ENCODE assay signal across 18 cellular contexts in the genomic region with DNA sequence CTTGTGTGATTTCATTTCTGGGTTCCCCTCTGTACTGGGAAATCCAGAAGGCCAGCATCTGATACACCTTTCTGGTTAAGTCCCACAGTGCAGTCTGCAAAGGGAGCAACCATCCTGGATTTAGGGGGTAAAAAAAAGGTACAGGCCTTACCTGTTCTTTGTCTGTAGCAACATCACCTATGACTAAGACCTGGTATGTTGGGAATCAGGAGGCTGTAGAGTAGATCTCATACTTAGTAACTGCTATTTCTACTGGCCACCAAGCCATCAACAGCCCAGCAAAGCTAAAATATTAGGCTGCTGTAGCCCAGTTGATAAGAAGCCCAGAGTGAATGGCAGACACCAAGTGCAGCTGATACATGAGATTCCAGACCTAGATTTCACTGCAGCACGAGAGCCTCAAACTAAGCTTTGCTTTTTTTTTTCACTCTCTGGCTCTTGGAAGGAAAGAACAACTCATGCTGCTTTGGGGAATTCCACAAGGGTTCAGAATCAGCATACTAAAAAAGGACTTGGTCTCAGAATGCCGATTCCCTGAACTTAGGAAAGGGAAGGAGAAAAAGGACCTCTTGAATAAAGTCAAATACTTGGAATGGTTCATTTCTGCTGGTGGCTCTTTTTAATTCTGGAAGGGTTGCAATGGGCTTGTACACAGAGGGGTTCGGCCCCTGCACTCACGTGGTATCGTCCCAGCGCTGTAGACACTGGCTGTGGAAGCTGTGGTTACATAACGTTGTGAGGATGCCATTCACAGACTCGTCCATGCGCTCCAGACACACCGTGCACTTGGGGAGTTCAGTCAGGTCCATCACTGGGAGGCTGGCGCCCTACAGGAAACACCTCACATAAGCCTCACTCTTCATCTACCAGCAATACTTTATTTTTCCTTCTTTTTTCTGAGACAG. TPM values are rescaled to one million over a fixed set of nuclear protein-coding genes. Genes with fewer than 3 reads are reported as not detected.
A peak's percentile ranks its signal among the peaks of the same experiment; 100 is the strongest.
DNase-seq lines count a peak whose midpoint lies in the region; ATAC-seq and TF ChIP-seq lines count a peak whose summit lies in the region.
"Had no signal": no experiment of that assay in that cellular context is flagged by ENCODE, and none has a peak within 500 bp of the region (broad histone marks: within the 10 kb centered on the region; RNA-seq: fewer than 3 reads in every experiment).

No MANE protein-coding gene starts in this region.

- no peak overlapping the region for H3K23ac ChIP-seq in trophoblast cell (ENCODE audit: low read length)

- no peak for TF ChIP-seq POLR2A in gastrocnemius medialis (IDR thresholded peaks at IDR 0.05)

- in situ Hi-C loops in G401 (cut with HindIII; ENCODE audit: low sequenced_read_pairs) (no loop called here), gastrocnemius medialis (cut with MboI; ENCODE audit: low sequenced_read_pairs in 4 of 4) (no loop called here)

- H3K9me3 Mint-ChIP-seq in endodermal cell: no peaks in the 10 kb centered on the region
- H3K9me3 Mint-ChIP-seq: IgD-negative memory B cell had no signal

- H3K4me3 ChIP-seq in endodermal cell (ENCODE audit: low read length) (no peak overlapping the region), trophoblast cell (ENCODE audit: low read depth, low read length) (no peak overlapping the region), gastrocnemius medialis (no peak overlapping the region)
- H3K4me3 ChIP-seq: gastroesophageal sphincter, left ventricle myocardium inferior, uterus had no signal

- H3K18ac ChIP-seq in trophoblast cell (ENCODE audit: low read length): no peak overlapping the region

- no peak overlapping the region for H3K4me3 Mint-ChIP-seq in T-helper 17 cell
- H3K4me3 Mint-ChIP-seq in endodermal cell: no peak overlapping the region
- H3K4me3 Mint-ChIP-seq: IgD-negative memory B cell had no signal

- no peak overlapping the region for H3K27ac ChIP-seq in endodermal cell (ENCODE audit: low read depth, low read length)
- H3K27ac ChIP-seq in trophoblast cell (ENCODE audit: low read depth, low read length): no peak overlapping the region
- H3K27ac ChIP-seq in gastrocnemius medialis: peak overlapping the region in 1 of 4 donors; percentile 33
- H3K27ac ChIP-seq: epithelial cell of prostate, gastroesophageal sphincter, left ventricle myocardium inferior, uterus had no signal

- H3K27me3 Mint-ChIP-seq in T-helper 17 cell (no peaks in the 10 kb centered on the region), endodermal cell (ENCODE audit: insufficient read depth) (no peaks in the 10 kb centered on the region)
- H3K27me3 Mint-ChIP-seq: IgD-negative memory B cell had no signal

- H3K27me3 ChIP-seq in endodermal cell (ENCODE audit: control insufficient read depth, insufficient read depth, low read length, poor library complexity, severe bottlenecking): no peaks in the 10 kb centered on the region
- H3K27me3 ChIP-seq in trophoblast cell (ENCODE audit: insufficient read depth, low read length): no peaks in the 10 kb centered on the region
- no peaks in the 10 kb centered on the region for H3K27me3 ChIP-seq in gastrocnemius medialis
- H3K27me3 ChIP-seq: gastroesophageal sphincter, uterus had no signal

- no peak overlapping the region for H4K12ac ChIP-seq in trophoblast cell (ENCODE audit: low read depth, low read length)

- intact Hi-C loops in gastrocnemius medialis (cut with DNase I; ENCODE audit: low total_unique reads): no loop called here

- no peaks in the 10 kb centered on the region for H3K79me2 ChIP-seq in trophoblast cell (ENCODE audit: control insufficient read depth, insufficient read depth, low read length, poor library complexity)

- H3K27ac Mint-ChIP-seq in T-helper 17 cell (peak overlapping the region; percentile 87), endodermal cell (peak overlapping the region; percentile 53)
- H3K27ac Mint-ChIP-seq: IgD-negative memory B cell had no signal

- DNase-seq in G401 (ENCODE audit: low spot score): peak; percentile 26
- DNase-seq in T-helper 17 cell: no peak
- no peak for DNase-seq in endodermal cell
- peak; percentile 59 to 84 for DNase-seq in trophoblast cell
- no peak for DNase-seq in dermis blood vessel endothelial cell
- DNase-seq in gastrocnemius medialis: no peak
- DNase-seq: activated CD4-positive, alpha-beta T cell treated with anti-CD3 and anti-CD28 coated beads, Interleukin-2, amount 50 U/mL, for 4 hours; left ventricle myocardium inferior; MV-4-11; NCI-H2029 treated with DMSO at 0.1 percent for 48 hours; NCI-H510A; uterus had no signal

- H2BK120ac ChIP-seq in trophoblast cell (ENCODE audit: insufficient read depth, low read length, poor library complexity): no peak overlapping the region

- H3K4me1 Mint-ChIP-seq in T-helper 17 cell: peaks cover 10% of the 10 kb centered on the region
- H3K4me1 Mint-ChIP-seq in endodermal cell: no peaks in the 10 kb centered on the region
- H3K4me1 Mint-ChIP-seq: IgD-negative memory B cell had no signal

- no peak overlapping the region for H2BK12ac ChIP-seq in trophoblast cell (ENCODE audit: low read length)

- H3K4me1 ChIP-seq in endodermal cell (ENCODE audit: control insufficient read depth, insufficient read depth, low read length) (no peaks in the 10 kb centered on the region), trophoblast cell (ENCODE audit: control insufficient read depth in 1 of 2, insufficient read depth in 2 of 2, low read length in 2 of 2) (no peaks in the 10 kb centered on the region), gastrocnemius medialis (peaks cover 0 to 10% of the 10 kb centered on the region in 2 donors)
- H3K4me1 ChIP-seq: gastroesophageal sphincter, left ventricle myocardium inferior, uterus had no signal

- ATAC-seq in T-helper 17 cell (no peak), gastrocnemius medialis (no peak), HG03432 (IDR thresholded peaks at IDR 0.05; ENCODE audit: unreplicated experiment) (no peak), HG02798 (IDR thresholded peaks at IDR 0.05; ENCODE audit: poor library complexity, unreplicated experiment) (no peak)
- ATAC-seq: gastroesophageal sphincter, sciatic nerve had no signal

- TF ChIP-seq CTCF in endodermal cell (conservative IDR thresholded peaks at IDR 0.05): no peak
- TF ChIP-seq CTCF in gastrocnemius medialis (IDR thresholded peaks at IDR 0.05 in 4 of 5, conservative IDR thresholded peaks at IDR 0.05 in 1 of 5): no peak

- H3K4me2 ChIP-seq in trophoblast cell (ENCODE audit: low read length): no peak overlapping the region

- no peak overlapping the region for H3K4ac ChIP-seq in trophoblast cell (ENCODE audit: low read depth, low read length)

- H4K91ac ChIP-seq in trophoblast cell (ENCODE audit: low read depth, low read length): no peak overlapping the region

- no peak overlapping the region for H3K14ac ChIP-seq in trophoblast cell (ENCODE audit: low read length)

- no peak overlapping the region for H4K8ac ChIP-seq in trophoblast cell (ENCODE audit: low read depth, low read length)

- H3K36me3 Mint-ChIP-seq in T-helper 17 cell (ENCODE audit: low read depth): peaks cover 7% of the 10 kb centered on the region
- H3K36me3 Mint-ChIP-seq in endodermal cell (ENCODE audit: low read depth): peaks cover 62% of the 10 kb centered on the region

- H3K9ac ChIP-seq in endodermal cell (ENCODE audit: extremely low read depth, low read length, poor library complexity, severe bottlenecking) (no peak overlapping the region), trophoblast cell (ENCODE audit: low read length) (no peak overlapping the region)

- H3K9me3 ChIP-seq in T-helper 17 cell (ENCODE audit: control insufficient read depth, low read length, poor library complexity, severe bottlenecking) (no peaks in the 10 kb centered on the region), endodermal cell (ENCODE audit: control insufficient read depth, low read length) (no peaks in the 10 kb centered on the region), trophoblast cell (ENCODE audit: insufficient read depth, low read depth, low read length) (no peaks in the 10 kb centered on the region), gastrocnemius medialis (no peaks in the 10 kb centered on the region)
- H3K9me3 ChIP-seq: gastroesophageal sphincter, left ventricle myocardium inferior, uterus had no signal

- WGBS in endodermal cell (ENCODE audit: insufficient coverage in 1 of 2, insufficient read length in 1 of 2), 2 experiments: 93 to 96% methylated on average over 10 to 11 of the region's 11 CpGs
- whole genome bisulfite sequencing in trophoblast cell (ENCODE audit: extremely low coverage, insufficient coverage, insufficient read length): no CpG with 5 or more reads among the region's 11 CpGs

- no peaks in the 10 kb centered on the region for H3K79me1 ChIP-seq in trophoblast cell (ENCODE audit: low read length)

- no peak overlapping the region for H2BK5ac ChIP-seq in trophoblast cell (ENCODE audit: low read depth, low read length, poor library complexity)

- H2AFZ ChIP-seq in trophoblast cell (ENCODE audit: insufficient read depth, low read length, poor library complexity): no peak overlapping the region

- H2AK5ac ChIP-seq in trophoblast cell (ENCODE audit: low read length): no peak overlapping the region

- H3K36me3 ChIP-seq in endodermal cell (ENCODE audit: control insufficient read depth, insufficient read depth, low read length) (peaks cover 79% of the 10 kb centered on the region), trophoblast cell (ENCODE audit: control insufficient read depth in 1 of 2, insufficient read depth in 2 of 2, low read length in 2 of 2) (peaks cover 16 to 32% of the 10 kb centered on the region in 2 experiments), gastrocnemius medialis (peaks cover 0 to 70% of the 10 kb centered on the region in 2 donors)
- H3K36me3 ChIP-seq: uterus had no signal

RNA-seq across cellular contexts. Expression of gene BRAP, which starts 20.5 kb away (rescaled TPM):
- total RNA-seq in G401 (2014; rRNA removed; shearing (Covaris generic)): 15.8 and 17.0 TPM in 2 replicates
- total RNA-seq in T-helper 17 cell (10 to 100 TPM; 18.1 to 24.3 TPM), endodermal cell (10 to 100 TPM; 23.6 to 24.5 TPM), dermis blood vessel endothelial cell (20.6 and 25.5 TPM in 2 replicates), gastrocnemius medialis (10 to 100 TPM; 25.2 to 38.5 (median 29.2) TPM)
- 19.5 TPM for polyA plus RNA-seq in endodermal cell (2013, experiment 1 of 2)
- 18.3 TPM for polyA plus RNA-seq in endodermal cell (2013, experiment 2 of 2)
- polyA plus RNA-seq in trophoblast cell (2013): 17.1 and 17.6 TPM in 2 replicates

RNA-seq across cellular contexts. Expression of gene ACAD10, which starts 20.6 kb away (rescaled TPM):
- 28.0 and 39.2 TPM in 2 replicates for total RNA-seq in G401 (2014; rRNA removed; shearing (Covaris generic))
- total RNA-seq in T-helper 17 cell (10 to 100 TPM; 25.1 to 27.9 TPM), endodermal cell (10 to 100 TPM; 43.7 to 47.0 TPM), dermis blood vessel endothelial cell (8.0 and 8.7 TPM in 2 replicates), gastrocnemius medialis (10 to 100 TPM in 3 of 4 donors, 1 to 10 TPM in 1; 8.3 to 12.6 (median 11.7) TPM)
- 34.4 TPM for polyA plus RNA-seq in endodermal cell (2013, experiment 1 of 2)
- 30.7 TPM for polyA plus RNA-seq in endodermal cell (2013, experiment 2 of 2)
- polyA plus RNA-seq in trophoblast cell (2013): 13.5 and 14.1 TPM in 2 replicates

Comparison
In these comparisons a context has a peak if more than half of its experiments do, and no peak if none do; other contexts are left out.
1. DNase-seq: peak in G401 (single experiment) and trophoblast cell (2 of 2); none in T-helper 17 cell (0 of 3), endodermal cell (single experiment), dermis blood vessel endothelial cell (single experiment) and gastrocnemius medialis (0 of 2).